ENCODE assay signal across 1 cellular context in genomic region chr15:58933311-58934113, GRCh38.
TF ChIP-seq lines count a peak whose summit lies in the region.

Gene SLTM, minus strand, starts transcription at chr15:58933679. Its CDS starts 114 bp downstream, at chr15:58933565.

TF ChIP-seq in K562, 482 proteins besides CTCF, POLR2A, EP300 and RAD21 (continued from another document and continues in another):
- TF ChIP-seq ZBTB49 (CRISPR knock-in tag; IDR thresholded peaks at IDR 0.05; ENCODE audit: borderline replicate concordance) (no peak), BRD4 (IDR thresholded peaks at IDR 0.05) (peak; percentile 80), BHLHE40 (IDR thresholded peaks at IDR 0.05; ENCODE audit: low read length) (no peak), RBM14 (IDR thresholded peaks at IDR 0.05; ENCODE audit: borderline replicate concordance, insufficient read depth, low read depth, low read length) (no peak), ZNF699 (CRISPR knock-in tag; IDR thresholded peaks at IDR 0.05; ENCODE audit: insufficient replicate concordance) (no peak), L3MBTL2 (IDR thresholded peaks at IDR 0.05) (peak; percentile 72), SRSF7 (optimal IDR thresholded peaks at IDR 0.05; ENCODE audit: low read depth, low read length) (no peak), CBFB (CRISPR knock-in tag; IDR thresholded peaks at IDR 0.05) (no peak), ETV1 (tag; conservative IDR thresholded peaks at IDR 0.05; ENCODE audit: low read depth) (peak; percentile 86), EP400 (IDR thresholded peaks at IDR 0.05) (peak; percentile 89), RFX7 (CRISPR knock-in tag; IDR thresholded peaks at IDR 0.05) (no peak), NFATC3 (IDR thresholded peaks at IDR 0.05) (no peak), ZNF274 (IDR thresholded peaks at IDR 0.05; ENCODE audit: borderline replicate concordance, low read depth, low read length) (no peak), ZNF830 (CRISPR knock-in tag; IDR thresholded peaks at IDR 0.05) (no peak), SP1 (CRISPR knock-in tag; IDR thresholded peaks at IDR 0.05) (peak; percentile 58; the same call in 1 of the 2 replicates), NFIC (IDR thresholded peaks at IDR 0.05) (peak; percentile 67), EZH2 (IDR thresholded peaks at IDR 0.05; ENCODE audit: borderline replicate concordance, low read depth, low read length) (no peak), ZNF780A (CRISPR knock-in tag; IDR thresholded peaks at IDR 0.05) (no peak), GATA2 (CRISPR knock-in tag; IDR thresholded peaks at IDR 0.05) (no peak), BCOR (IDR thresholded peaks at IDR 0.05) (peak; percentile 16; the same call in 1 of the 2 replicates), MEF2D (tag; conservative IDR thresholded peaks at IDR 0.05; ENCODE audit: low read depth) (no peak), SMC3 (conservative IDR thresholded peaks at IDR 0.05; ENCODE audit: insufficient read depth, low read depth, low read length) (0 out of 2 replicates have a peak, but pooled peaks have one; percentile 20), ZEB2 (IDR thresholded peaks at IDR 0.05) (0 out of 2 replicates have a peak, but pooled peaks have one; percentile 28), C11orf30 (IDR thresholded peaks at IDR 0.05; ENCODE audit: low read depth) (peak; percentile 99), REST (CRISPR knock-in tag; IDR thresholded peaks at IDR 0.05; ENCODE audit: low read depth) (peak; percentile 41; the same call in 1 of the 2 replicates), ZC3H11A (IDR thresholded peaks at IDR 0.05; ENCODE audit: low read depth, low read length) (no peak), CBX5 (IDR thresholded peaks at IDR 0.05; ENCODE audit: borderline replicate concordance, low read depth) (peak; percentile 20; the same call in 1 of the 2 replicates), ZNF324 (CRISPR knock-in tag; IDR thresholded peaks at IDR 0.05) (no peak), TOE1 (IDR thresholded peaks at IDR 0.05; ENCODE audit: borderline replicate concordance) (no peak), TOE1 (CRISPR knock-in tag; IDR thresholded peaks at IDR 0.05; ENCODE audit: borderline replicate concordance, low read depth) (peak; percentile 92; the same call in 1 of the 2 replicates), RNF2 (IDR thresholded peaks at IDR 0.05) (no peak), ZFX (CRISPR knock-in tag; IDR thresholded peaks at IDR 0.05) (peak; percentile 99), XRCC5 (IDR thresholded peaks at IDR 0.05; ENCODE audit: low read depth, low read length) (no peak), ZBTB11 (CRISPR knock-in tag; IDR thresholded peaks at IDR 0.05) (peak in 2 of 3 experiments; percentile 59 to 94; a peak in 3 of 6 replicates), NCOA1 (IDR thresholded peaks at IDR 0.05; ENCODE audit: low read depth) (no peak; the same call in 1 of the 2 replicates), MXI1 (IDR thresholded peaks at IDR 0.05; ENCODE audit: low read depth, low read length) (no peak)
- TF ChIP-seq, protein P1, sequence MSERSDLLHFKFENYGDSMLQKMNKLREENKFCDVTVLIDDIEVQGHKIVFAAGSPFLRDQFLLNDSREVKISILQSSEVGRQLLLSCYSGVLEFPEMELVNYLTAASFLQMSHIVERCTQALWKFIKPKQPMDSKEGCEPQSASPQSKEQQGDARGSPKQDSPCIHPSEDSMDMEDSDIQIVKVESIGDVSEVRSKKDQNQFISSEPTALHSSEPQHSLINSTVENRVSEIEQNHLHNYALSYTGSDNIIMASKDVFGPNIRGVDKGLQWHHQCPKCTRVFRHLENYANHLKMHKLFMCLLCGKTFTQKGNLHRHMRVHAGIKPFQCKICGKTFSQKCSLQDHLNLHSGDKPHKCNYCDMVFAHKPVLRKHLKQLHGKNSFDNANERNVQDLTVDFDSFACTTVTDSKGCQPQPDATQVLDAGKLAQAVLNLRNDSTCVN (CRISPR knock-in tag; IDR thresholded peaks at IDR 0.05): 0 out of 2 replicates have a peak, but pooled peaks have one; percentile 7
- TF ChIP-seq, protein P2, sequence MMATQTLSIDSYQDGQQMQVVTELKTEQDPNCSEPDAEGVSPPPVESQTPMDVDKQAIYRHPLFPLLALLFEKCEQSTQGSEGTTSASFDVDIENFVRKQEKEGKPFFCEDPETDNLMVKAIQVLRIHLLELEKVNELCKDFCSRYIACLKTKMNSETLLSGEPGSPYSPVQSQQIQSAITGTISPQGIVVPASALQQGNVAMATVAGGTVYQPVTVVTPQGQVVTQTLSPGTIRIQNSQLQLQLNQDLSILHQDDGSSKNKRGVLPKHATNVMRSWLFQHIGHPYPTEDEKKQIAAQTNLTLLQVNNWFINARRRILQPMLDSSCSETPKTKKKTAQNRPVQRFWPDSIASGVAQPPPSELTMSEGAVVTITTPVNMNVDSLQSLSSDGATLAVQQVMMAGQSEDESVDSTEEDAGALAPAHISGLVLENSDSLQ (IDR thresholded peaks at IDR 0.05): no peak; the same call in 1 of the 2 replicates
- TF ChIP-seq, protein P3, sequence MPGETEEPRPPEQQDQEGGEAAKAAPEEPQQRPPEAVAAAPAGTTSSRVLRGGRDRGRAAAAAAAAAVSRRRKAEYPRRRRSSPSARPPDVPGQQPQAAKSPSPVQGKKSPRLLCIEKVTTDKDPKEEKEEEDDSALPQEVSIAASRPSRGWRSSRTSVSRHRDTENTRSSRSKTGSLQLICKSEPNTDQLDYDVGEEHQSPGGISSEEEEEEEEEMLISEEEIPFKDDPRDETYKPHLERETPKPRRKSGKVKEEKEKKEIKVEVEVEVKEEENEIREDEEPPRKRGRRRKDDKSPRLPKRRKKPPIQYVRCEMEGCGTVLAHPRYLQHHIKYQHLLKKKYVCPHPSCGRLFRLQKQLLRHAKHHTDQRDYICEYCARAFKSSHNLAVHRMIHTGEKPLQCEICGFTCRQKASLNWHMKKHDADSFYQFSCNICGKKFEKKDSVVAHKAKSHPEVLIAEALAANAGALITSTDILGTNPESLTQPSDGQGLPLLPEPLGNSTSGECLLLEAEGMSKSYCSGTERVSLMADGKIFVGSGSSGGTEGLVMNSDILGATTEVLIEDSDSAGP (CRISPR knock-in tag; IDR thresholded peaks at IDR 0.05): no peak; the same call in 1 of the 2 replicates
- TF ChIP-seq, protein P4, sequence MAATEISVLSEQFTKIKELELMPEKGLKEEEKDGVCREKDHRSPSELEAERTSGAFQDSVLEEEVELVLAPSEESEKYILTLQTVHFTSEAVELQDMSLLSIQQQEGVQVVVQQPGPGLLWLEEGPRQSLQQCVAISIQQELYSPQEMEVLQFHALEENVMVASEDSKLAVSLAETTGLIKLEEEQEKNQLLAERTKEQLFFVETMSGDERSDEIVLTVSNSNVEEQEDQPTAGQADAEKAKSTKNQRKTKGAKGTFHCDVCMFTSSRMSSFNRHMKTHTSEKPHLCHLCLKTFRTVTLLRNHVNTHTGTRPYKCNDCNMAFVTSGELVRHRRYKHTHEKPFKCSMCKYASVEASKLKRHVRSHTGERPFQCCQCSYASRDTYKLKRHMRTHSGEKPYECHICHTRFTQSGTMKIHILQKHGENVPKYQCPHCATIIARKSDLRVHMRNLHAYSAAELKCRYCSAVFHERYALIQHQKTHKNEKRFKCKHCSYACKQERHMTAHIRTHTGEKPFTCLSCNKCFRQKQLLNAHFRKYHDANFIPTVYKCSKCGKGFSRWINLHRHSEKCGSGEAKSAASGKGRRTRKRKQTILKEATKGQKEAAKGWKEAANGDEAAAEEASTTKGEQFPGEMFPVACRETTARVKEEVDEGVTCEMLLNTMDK (IDR thresholded peaks at IDR 0.05; ENCODE audit: borderline replicate concordance, insufficient read depth, low read depth, low read length, poor library complexity, severe bottlenecking): no peak
- TF ChIP-seq, protein P5, sequence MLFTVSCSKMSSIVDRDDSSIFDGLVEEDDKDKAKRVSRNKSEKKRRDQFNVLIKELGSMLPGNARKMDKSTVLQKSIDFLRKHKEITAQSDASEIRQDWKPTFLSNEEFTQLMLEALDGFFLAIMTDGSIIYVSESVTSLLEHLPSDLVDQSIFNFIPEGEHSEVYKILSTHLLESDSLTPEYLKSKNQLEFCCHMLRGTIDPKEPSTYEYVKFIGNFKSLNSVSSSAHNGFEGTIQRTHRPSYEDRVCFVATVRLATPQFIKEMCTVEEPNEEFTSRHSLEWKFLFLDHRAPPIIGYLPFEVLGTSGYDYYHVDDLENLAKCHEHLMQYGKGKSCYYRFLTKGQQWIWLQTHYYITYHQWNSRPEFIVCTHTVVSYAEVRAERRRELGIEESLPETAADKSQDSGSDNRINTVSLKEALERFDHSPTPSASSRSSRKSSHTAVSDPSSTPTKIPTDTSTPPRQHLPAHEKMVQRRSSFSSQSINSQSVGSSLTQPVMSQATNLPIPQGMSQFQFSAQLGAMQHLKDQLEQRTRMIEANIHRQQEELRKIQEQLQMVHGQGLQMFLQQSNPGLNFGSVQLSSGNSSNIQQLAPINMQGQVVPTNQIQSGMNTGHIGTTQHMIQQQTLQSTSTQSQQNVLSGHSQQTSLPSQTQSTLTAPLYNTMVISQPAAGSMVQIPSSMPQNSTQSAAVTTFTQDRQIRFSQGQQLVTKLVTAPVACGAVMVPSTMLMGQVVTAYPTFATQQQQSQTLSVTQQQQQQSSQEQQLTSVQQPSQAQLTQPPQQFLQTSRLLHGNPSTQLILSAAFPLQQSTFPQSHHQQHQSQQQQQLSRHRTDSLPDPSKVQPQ (CRISPR knock-in tag; IDR thresholded peaks at IDR 0.05; ENCODE audit: borderline replicate concordance): no peak; the same call in 1 of the 2 replicates
